In the genomic region with DNA sequence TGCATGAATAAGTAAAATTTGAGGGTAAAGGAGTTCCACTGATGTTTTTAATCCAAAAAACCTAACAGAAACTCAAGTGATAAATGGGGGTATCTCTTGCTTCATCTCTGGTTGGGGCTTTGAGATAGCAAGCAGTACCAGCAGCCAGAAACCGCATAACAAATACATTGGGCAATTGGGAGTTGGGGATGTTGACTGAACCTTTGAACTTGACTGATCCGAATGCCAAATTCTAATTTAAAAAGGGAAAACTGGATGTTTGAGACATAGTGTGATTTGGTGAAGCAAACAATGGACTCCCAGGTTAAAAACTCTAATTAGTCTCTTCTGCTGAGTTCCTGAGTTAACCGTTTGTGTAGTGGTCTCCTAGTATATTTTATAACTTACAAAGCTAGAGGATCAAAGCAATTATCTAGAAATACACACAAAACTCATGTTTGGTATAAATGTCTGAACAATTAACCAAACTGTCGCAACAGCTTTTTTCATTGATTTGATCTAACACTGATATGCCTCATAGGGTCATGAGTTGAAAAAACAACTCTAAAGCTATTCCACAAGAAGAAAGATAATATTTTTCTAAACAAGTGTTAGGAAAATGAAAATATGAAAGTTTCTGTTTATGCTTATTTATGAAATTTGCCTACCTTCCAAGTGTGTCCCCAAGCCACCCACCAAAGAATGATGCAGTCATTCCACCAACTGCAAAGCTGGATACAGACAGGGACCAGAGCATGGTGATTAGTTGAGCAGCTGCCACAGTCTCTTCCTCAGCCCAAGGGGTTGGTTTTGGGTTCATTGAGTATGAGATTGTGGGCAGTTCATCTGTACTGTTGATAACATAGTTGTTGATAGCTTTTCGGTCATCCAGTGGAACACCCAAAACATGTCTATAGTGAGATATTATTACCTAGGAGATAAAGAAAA, we compare ENCODE assay signal across 1 cellular context.
TF ChIP-seq lines count a peak whose summit lies in the region.

No MANE protein-coding gene starts in this region.

TF ChIP-seq in HepG2, 621 proteins besides CTCF, POLR2A, EP300 and RAD21 (continued from another document and continues in another):
- TF ChIP-seq, protein P1, sequence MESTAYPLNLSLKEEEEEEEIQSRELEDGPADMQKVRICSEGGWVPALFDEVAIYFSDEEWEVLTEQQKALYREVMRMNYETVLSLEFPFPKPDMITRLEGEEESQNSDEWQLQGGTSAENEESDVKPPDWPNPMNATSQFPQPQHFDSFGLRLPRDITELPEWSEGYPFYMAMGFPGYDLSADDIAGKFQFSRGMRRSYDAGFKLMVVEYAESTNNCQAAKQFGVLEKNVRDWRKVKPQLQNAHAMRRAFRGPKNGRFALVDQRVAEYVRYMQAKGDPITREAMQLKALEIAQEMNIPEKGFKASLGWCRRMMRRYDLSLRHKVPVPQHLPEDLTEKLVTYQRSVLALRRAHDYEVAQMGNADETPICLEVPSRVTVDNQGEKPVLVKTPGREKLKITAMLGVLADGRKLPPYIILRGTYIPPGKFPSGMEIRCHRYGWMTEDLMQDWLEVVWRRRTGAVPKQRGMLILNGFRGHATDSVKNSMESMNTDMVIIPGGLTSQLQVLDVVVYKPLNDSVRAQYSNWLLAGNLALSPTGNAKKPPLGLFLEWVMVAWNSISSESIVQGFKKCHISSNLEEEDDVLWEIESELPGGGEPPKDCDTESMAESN (CRISPR knock-in tag; conservative IDR thresholded peaks at IDR 0.05), result 0 out of 2 replicates have a peak, but pooled peaks have one; percentile 31
- TF ChIP-seq CREM (IDR thresholded peaks at IDR 0.05) (peak; percentile 94), CREM (CRISPR knock-in tag; IDR thresholded peaks at IDR 0.05) (no peak), MAFG (CRISPR knock-in tag; IDR thresholded peaks at IDR 0.05) (no peak), WIZ (CRISPR knock-in tag; IDR thresholded peaks at IDR 0.05) (no peak), NCOA2 (CRISPR knock-in tag; IDR thresholded peaks at IDR 0.05) (peak; percentile 98), ZC3H13 (CRISPR knock-in tag; IDR thresholded peaks at IDR 0.05) (no peak), SKI (IDR thresholded peaks at IDR 0.05; ENCODE audit: partially characterized antibody) (peak; percentile 85), KAT7 (CRISPR knock-in tag; IDR thresholded peaks at IDR 0.05; ENCODE audit: borderline replicate concordance) (0 out of 2 replicates have a peak, but pooled peaks have one; percentile 37), ZMAT3 (CRISPR knock-in tag; conservative IDR thresholded peaks at IDR 0.05) (0 out of 2 replicates have a peak, but pooled peaks have one; percentile 43), ZNF24 (IDR thresholded peaks at IDR 0.05) (no peak), NPAS2 (CRISPR knock-in tag; IDR thresholded peaks at IDR 0.05; ENCODE audit: borderline replicate concordance) (no peak), ZNF121 (CRISPR knock-in tag; IDR thresholded peaks at IDR 0.05) (no peak), SRSF4 (IDR thresholded peaks at IDR 0.05; ENCODE audit: low read depth, low read length, poor library complexity, severe bottlenecking) (no peak), ZNF75D (CRISPR knock-in tag; IDR thresholded peaks at IDR 0.05; ENCODE audit: borderline replicate concordance) (no peak), ZNF790 (CRISPR knock-in tag; IDR thresholded peaks at IDR 0.05; ENCODE audit: borderline replicate concordance) (no peak), KLF11 (CRISPR knock-in tag; IDR thresholded peaks at IDR 0.05) (no peak), ZNF878 (CRISPR knock-in tag; IDR thresholded peaks at IDR 0.05) (peak; percentile 67; the same call in 1 of the 2 replicates), FOSL2 (CRISPR knock-in tag; IDR thresholded peaks at IDR 0.05) (peak; percentile 90), ZNF761 (CRISPR knock-in tag; conservative IDR thresholded peaks at IDR 0.05) (no peak), NFRKB (IDR thresholded peaks at IDR 0.05) (no peak)
- TF ChIP-seq, protein P2, sequence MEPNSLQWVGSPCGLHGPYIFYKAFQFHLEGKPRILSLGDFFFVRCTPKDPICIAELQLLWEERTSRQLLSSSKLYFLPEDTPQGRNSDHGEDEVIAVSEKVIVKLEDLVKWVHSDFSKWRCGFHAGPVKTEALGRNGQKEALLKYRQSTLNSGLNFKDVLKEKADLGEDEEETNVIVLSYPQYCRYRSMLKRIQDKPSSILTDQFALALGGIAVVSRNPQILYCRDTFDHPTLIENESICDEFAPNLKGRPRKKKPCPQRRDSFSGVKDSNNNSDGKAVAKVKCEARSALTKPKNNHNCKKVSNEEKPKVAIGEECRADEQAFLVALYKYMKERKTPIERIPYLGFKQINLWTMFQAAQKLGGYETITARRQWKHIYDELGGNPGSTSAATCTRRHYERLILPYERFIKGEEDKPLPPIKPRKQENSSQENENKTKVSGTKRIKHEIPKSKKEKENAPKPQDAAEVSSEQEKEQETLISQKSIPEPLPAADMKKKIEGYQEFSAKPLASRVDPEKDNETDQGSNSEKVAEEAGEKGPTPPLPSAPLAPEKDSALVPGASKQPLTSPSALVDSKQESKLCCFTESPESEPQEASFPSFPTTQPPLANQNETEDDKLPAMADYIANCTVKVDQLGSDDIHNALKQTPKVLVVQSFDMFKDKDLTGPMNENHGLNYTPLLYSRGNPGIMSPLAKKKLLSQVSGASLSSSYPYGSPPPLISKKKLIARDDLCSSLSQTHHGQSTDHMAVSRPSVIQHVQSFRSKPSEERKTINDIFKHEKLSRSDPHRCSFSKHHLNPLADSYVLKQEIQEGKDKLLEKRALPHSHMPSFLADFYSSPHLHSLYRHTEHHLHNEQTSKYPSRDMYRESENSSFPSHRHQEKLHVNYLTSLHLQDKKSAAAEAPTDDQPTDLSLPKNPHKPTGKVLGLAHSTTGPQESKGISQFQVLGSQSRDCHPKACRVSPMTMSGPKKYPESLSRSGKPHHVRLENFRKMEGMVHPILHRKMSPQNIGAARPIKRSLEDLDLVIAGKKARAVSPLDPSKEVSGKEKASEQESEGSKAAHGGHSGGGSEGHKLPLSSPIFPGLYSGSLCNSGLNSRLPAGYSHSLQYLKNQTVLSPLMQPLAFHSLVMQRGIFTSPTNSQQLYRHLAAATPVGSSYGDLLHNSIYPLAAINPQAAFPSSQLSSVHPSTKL (CRISPR knock-in tag; IDR thresholded peaks at IDR 0.05), result peak; percentile 98
- TF ChIP-seq, protein P3, sequence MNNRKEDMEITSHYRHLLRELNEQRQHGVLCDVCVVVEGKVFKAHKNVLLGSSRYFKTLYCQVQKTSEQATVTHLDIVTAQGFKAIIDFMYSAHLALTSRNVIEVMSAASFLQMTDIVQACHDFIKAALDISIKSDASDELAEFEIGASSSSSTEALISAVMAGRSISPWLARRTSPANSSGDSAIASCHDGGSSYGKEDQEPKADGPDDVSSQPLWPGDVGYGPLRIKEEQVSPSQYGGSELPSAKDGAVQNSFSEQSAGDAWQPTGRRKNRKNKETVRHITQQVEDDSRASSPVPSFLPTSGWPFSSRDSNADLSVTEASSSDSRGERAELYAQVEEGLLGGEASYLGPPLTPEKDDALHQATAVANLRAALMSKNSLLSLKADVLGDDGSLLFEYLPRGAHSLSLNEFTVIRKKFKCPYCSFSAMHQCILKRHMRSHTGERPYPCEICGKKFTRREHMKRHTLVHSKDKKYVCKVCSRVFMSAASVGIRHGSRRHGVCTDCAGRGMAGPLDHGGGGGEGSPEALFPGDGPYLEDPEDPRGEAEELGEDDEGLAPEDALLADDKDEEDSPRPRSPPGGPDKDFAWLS (CRISPR knock-in tag; IDR thresholded peaks at IDR 0.05; ENCODE audit: borderline replicate concordance), result no peak
- TF ChIP-seq, protein P4, sequence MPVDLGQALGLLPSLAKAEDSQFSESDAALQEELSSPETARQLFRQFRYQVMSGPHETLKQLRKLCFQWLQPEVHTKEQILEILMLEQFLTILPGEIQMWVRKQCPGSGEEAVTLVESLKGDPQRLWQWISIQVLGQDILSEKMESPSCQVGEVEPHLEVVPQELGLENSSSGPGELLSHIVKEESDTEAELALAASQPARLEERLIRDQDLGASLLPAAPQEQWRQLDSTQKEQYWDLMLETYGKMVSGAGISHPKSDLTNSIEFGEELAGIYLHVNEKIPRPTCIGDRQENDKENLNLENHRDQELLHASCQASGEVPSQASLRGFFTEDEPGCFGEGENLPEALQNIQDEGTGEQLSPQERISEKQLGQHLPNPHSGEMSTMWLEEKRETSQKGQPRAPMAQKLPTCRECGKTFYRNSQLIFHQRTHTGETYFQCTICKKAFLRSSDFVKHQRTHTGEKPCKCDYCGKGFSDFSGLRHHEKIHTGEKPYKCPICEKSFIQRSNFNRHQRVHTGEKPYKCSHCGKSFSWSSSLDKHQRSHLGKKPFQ (CRISPR knock-in tag; IDR thresholded peaks at IDR 0.05; ENCODE audit: insufficient replicate concordance), result peak; percentile 68
- TF ChIP-seq, protein P5, sequence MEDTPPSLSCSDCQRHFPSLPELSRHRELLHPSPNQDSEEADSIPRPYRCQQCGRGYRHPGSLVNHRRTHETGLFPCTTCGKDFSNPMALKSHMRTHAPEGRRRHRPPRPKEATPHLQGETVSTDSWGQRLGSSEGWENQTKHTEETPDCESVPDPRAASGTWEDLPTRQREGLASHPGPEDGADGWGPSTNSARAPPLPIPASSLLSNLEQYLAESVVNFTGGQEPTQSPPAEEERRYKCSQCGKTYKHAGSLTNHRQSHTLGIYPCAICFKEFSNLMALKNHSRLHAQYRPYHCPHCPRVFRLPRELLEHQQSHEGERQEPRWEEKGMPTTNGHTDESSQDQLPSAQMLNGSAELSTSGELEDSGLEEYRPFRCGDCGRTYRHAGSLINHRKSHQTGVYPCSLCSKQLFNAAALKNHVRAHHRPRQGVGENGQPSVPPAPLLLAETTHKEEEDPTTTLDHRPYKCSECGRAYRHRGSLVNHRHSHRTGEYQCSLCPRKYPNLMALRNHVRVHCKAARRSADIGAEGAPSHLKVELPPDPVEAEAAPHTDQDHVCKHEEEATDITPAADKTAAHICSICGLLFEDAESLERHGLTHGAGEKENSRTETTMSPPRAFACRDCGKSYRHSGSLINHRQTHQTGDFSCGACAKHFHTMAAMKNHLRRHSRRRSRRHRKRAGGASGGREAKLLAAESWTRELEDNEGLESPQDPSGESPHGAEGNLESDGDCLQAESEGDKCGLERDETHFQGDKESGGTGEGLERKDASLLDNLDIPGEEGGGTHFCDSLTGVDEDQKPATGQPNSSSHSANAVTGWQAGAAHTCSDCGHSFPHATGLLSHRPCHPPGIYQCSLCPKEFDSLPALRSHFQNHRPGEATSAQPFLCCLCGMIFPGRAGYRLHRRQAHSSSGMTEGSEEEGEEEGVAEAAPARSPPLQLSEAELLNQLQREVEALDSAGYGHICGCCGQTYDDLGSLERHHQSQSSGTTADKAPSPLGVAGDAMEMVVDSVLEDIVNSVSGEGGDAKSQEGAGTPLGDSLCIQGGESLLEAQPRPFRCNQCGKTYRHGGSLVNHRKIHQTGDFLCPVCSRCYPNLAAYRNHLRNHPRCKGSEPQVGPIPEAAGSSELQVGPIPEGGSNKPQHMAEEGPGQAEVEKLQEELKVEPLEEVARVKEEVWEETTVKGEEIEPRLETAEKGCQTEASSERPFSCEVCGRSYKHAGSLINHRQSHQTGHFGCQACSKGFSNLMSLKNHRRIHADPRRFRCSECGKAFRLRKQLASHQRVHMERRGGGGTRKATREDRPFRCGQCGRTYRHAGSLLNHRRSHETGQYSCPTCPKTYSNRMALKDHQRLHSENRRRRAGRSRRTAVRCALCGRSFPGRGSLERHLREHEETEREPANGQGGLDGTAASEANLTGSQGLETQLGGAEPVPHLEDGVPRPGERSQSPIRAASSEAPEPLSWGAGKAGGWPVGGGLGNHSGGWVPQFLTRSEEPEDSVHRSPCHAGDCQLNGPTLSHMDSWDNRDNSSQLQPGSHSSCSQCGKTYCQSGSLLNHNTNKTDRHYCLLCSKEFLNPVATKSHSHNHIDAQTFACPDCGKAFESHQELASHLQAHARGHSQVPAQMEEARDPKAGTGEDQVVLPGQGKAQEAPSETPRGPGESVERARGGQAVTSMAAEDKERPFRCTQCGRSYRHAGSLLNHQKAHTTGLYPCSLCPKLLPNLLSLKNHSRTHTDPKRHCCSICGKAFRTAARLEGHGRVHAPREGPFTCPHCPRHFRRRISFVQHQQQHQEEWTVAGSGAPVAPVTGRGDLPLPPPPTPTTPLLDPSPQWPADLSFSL (CRISPR knock-in tag; IDR thresholded peaks at IDR 0.05), result no peak
- TF ChIP-seq, protein P6, sequence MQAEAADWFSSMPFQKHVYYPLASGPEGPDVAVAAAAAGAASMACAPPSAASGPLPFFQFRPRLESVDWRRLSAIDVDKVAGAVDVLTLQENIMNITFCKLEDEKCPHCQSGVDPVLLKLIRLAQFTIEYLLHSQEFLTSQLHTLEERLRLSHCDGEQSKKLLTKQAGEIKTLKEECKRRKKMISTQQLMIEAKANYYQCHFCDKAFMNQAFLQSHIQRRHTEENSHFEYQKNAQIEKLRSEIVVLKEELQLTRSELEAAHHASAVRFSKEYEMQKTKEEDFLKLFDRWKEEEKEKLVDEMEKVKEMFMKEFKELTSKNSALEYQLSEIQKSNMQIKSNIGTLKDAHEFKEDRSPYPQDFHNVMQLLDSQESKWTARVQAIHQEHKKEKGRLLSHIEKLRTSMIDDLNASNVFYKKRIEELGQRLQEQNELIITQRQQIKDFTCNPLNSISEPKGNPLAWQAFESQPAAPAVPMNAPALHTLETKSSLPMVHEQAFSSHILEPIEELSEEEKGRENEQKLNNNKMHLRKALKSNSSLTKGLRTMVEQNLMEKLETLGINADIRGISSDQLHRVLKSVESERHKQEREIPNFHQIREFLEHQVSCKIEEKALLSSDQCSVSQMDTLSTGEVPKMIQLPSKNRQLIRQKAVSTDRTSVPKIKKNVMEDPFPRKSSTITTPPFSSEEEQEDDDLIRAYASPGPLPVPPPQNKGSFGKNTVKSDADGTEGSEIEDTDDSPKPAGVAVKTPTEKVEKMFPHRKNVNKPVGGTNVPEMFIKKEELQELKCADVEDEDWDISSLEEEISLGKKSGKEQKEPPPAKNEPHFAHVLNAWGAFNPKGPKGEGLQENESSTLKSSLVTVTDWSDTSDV (CRISPR knock-in tag; IDR thresholded peaks at IDR 0.05), result no peak
- TF ChIP-seq, protein P7, sequence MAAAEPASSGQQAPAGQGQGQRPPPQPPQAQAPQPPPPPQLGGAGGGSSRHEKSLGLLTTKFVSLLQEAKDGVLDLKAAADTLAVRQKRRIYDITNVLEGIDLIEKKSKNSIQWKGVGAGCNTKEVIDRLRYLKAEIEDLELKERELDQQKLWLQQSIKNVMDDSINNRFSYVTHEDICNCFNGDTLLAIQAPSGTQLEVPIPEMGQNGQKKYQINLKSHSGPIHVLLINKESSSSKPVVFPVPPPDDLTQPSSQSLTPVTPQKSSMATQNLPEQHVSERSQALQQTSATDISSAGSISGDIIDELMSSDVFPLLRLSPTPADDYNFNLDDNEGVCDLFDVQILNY (CRISPR knock-in tag; conservative IDR thresholded peaks at IDR 0.05), result no peak
- TF ChIP-seq, protein P8, sequence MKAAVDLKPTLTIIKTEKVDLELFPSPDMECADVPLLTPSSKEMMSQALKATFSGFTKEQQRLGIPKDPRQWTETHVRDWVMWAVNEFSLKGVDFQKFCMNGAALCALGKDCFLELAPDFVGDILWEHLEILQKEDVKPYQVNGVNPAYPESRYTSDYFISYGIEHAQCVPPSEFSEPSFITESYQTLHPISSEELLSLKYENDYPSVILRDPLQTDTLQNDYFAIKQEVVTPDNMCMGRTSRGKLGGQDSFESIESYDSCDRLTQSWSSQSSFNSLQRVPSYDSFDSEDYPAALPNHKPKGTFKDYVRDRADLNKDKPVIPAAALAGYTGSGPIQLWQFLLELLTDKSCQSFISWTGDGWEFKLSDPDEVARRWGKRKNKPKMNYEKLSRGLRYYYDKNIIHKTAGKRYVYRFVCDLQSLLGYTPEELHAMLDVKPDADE (CRISPR knock-in tag; IDR thresholded peaks at IDR 0.05), result no peak
